In genomic region chr22:44625981-44626687, GRCh38 we compare ENCODE assay signal across 8 cellular contexts.
DNase-seq lines count a peak whose midpoint lies in the region; ATAC-seq and TF ChIP-seq lines count a peak whose summit lies in the region.

No MANE protein-coding gene starts in this region.

- no peak for ATAC-seq in HG02759 (IDR thresholded peaks at IDR 0.05; ENCODE audit: unreplicated experiment)

- TF ChIP-seq CTCF in AG09319 (IDR thresholded peaks at IDR 0.05; ENCODE audit: low read depth, low read length), result peak; percentile 87

- no peaks in the 10 kb centered on the region for H3K36me3 ChIP-seq in H7 (replicated peaks; ENCODE audit: control insufficient read depth, insufficient read depth, low read length)

- H3K4me3 ChIP-seq in H7 (ENCODE audit: insufficient read depth, low read depth, low read length), result no peak overlapping the region

- H3K27me3 ChIP-seq in H7 (ENCODE audit: control insufficient read depth, insufficient read depth, low read length), result peaks cover 27% of the 10 kb centered on the region

- DNase-seq in AG09319 (ENCODE audit: extremely low read depth, low read depth) (no peak), H7 (peak; percentile 94), NCI-H774 (lab: John Stamatoyannopoulos, UW) (peak; percentile 31), medulla oblongata (ENCODE audit: extremely low spot score) (peak; percentile 76)
- peak; percentile 45 to 65 for DNase-seq in activated CD8-positive, alpha-beta memory T cell treated with anti-CD3 and anti-CD28 coated beads for 1 hour (ENCODE audit: extremely low read depth in 1 of 2, low read depth in 1 of 2)
- peak; percentile 72 for DNase-seq in effector CD4-positive, alpha-beta T cell
- peak; percentile 63 for DNase-seq in stimulated activated CD8-positive, alpha-beta memory T cell treated with anti-CD3 and anti-CD28 coated beads, Interleukin-15, amount 100 ng/mL, for 24 hours (ENCODE audit: low read depth)
